ENCODE assay signal across 9 cellular contexts in genomic region chr3:9534429-9534828, GRCh38. TPM values are rescaled to one million over a fixed set of nuclear protein-coding genes. Genes with fewer than 3 reads are reported as not detected.
"Had no signal": no experiment of that assay in that cellular context is flagged by ENCODE, and none has a peak within 500 bp of the region (broad histone marks: within the 10 kb centered on the region; RNA-seq: fewer than 3 reads in every experiment).

No MANE protein-coding gene starts in this region.

- H3K9ac ChIP-seq: GM23248 had no signal

- ATAC-seq: GM23338, HCT116 had no signal

- H3K4me2 ChIP-seq: GM23338 had no signal

- H3K36me3 ChIP-seq: HAP-1 had no signal

- H3K27ac ChIP-seq: GM23248 had no signal

- H3K4me1 Mint-ChIP-seq: GM23338, H9 had no signal

- H3K9me3 ChIP-seq: HAP-1 had no signal

- H3K27ac Mint-ChIP-seq: GM23338, H9, HFFc6 had no signal

- DNase-seq: GM23248, GOT3, H7, H9, HCEC 1CT, HFFc6 had no signal

- H3K4me1 ChIP-seq: HAP-1 had no signal

- H3K4me3 ChIP-seq: GM23248, GM23338, HAP-1 had no signal

- H3K4me3 Mint-ChIP-seq: GM23338, H9, HFFc6 had no signal

RNA-seq across cellular contexts. Expression of gene LHFPL4, which starts 19.2 kb away (rescaled TPM):
- total RNA-seq: GM23248, HFFc6 had no signal
